1 cellular context compared by ENCODE assay signal in the genomic region with DNA sequence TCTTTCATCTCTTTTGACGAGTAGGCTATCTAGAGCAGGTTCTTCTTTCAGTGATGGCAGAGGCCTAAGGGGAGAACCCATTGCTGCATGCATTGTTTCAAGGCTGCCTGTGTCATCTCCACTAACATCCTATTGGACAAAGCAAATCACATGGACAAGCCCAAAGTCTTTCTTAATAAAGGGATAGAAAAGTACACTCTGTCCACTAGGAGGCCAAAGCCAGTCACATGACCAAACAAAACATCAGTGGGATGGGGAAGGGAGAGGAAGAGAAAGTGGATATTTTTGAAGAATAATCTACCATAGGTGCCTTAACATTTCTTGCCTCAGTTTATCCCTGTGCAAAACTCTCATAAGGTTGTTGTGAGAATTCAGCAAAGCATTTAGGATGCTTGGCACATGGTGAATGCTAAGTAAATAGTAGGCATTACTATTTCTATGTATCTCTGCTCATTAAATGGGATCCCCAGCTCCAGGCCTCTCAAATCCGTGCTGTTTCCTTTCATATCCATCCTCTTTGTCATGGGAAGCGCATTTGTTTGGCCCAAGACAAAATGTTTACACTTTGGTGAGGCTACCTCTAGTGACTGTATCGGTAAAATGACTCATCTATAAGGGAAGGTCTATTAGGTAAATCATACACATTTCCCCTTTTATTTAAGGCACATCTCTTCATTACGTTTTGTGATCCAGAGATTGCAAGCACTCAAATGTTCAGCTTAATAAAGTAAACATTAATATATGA.
TF ChIP-seq lines count a peak whose summit lies in the region.

No MANE protein-coding gene starts in this region.

TF ChIP-seq in SK-N-SH treated with all-trans-retinoic acid at 6 μM for 48 hours, 23 proteins besides CTCF, POLR2A, EP300 and RAD21 (continued from another document):
- TF ChIP-seq CREB5 (CRISPR knock-in tag; IDR thresholded peaks at IDR 0.05; ENCODE audit: low read depth) (no peak), ZFP30 (CRISPR knock-in tag; IDR thresholded peaks at IDR 0.05) (no peak), OSR1 (CRISPR knock-in tag; IDR thresholded peaks at IDR 0.05) (no peak), CSDC2 (CRISPR knock-in tag; IDR thresholded peaks at IDR 0.05) (no peak), ZNF565 (CRISPR knock-in tag; conservative IDR thresholded peaks at IDR 0.05; ENCODE audit: low read depth) (no peak), ZFP3 (CRISPR knock-in tag; IDR thresholded peaks at IDR 0.05) (no peak), BACH2 (CRISPR knock-in tag; IDR thresholded peaks at IDR 0.05; ENCODE audit: borderline replicate concordance) (no peak), GLIS3 (CRISPR knock-in tag; IDR thresholded peaks at IDR 0.05) (no peak), PPARA (CRISPR knock-in tag; IDR thresholded peaks at IDR 0.05; ENCODE audit: borderline replicate concordance) (no peak), TOX (CRISPR knock-in tag; IDR thresholded peaks at IDR 0.05; ENCODE audit: borderline replicate concordance) (no peak), ZNF8 (CRISPR knock-in tag; IDR thresholded peaks at IDR 0.05) (no peak), CSRNP3 (CRISPR knock-in tag; IDR thresholded peaks at IDR 0.05) (no peak), TCF4 (CRISPR knock-in tag; IDR thresholded peaks at IDR 0.05; ENCODE audit: borderline replicate concordance) (no peak), RARB (CRISPR knock-in tag; IDR thresholded peaks at IDR 0.05) (no peak)
TF ChIP-seq in SK-N-SH treated with all-trans-retinoic acid at 6 μM for 48 hours: peak in this region for 0.
